Comparison of ENCODE assay signal across 9 cellular contexts in the genomic region with DNA sequence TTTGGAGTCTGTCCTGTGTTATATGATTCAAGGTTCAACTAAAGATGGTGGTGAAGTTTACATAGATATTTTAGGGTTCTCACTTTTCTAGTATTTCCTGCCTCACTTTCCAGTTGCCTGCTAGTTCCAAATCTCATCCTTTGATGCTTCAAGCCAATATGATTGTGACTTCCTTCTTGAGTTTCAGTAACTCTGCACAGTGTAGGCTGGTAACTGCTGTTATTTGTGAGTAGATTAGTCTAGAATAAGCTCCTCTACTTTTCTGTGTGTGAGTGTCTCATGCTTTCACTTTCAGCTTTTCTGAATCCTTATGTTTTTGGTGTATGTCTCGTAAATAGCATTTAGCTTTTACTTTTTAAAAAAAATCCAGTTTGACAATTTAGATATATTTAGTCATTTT. TPM values are rescaled to one million over a fixed set of nuclear protein-coding genes. Genes with fewer than 3 reads are reported as not detected.
DNase-seq lines count a peak whose midpoint lies in the region; ATAC-seq and TF ChIP-seq lines count a peak whose summit lies in the region.
"Had no signal": no experiment of that assay in that cellular context is flagged by ENCODE, and none has a peak within 500 bp of the region (broad histone marks: within the 10 kb centered on the region; RNA-seq: fewer than 3 reads in every experiment).

No MANE protein-coding gene starts in this region.

- peaks cover 28% of the 10 kb centered on the region for H3K9me3 Mint-ChIP-seq in activated CD4-positive, alpha-beta T cell treated with anti-CD3 and anti-CD28 coated beads, Interleukin-2, amount 10 ng/mL, durations not matched to agents 7 days and 5 days
- peaks cover 42% of the 10 kb centered on the region for H3K9me3 Mint-ChIP-seq in osteocyte (ENCODE audit: unreplicated experiment)

- no peaks in the 10 kb centered on the region for H3K27me3 Mint-ChIP-seq in activated CD4-positive, alpha-beta T cell treated with anti-CD3 and anti-CD28 coated beads, Interleukin-2, amount 10 ng/mL, durations not matched to agents 7 days and 5 days
- no peaks in the 10 kb centered on the region for H3K27me3 Mint-ChIP-seq in osteocyte (ENCODE audit: unreplicated experiment)

- H3K36me3 Mint-ChIP-seq in activated CD4-positive, alpha-beta T cell treated with anti-CD3 and anti-CD28 coated beads, Interleukin-2, amount 10 ng/mL, durations not matched to agents 7 days and 5 days (ENCODE audit: low read depth), result peaks cover 23% of the 10 kb centered on the region
- peaks cover 42% of the 10 kb centered on the region for H3K36me3 Mint-ChIP-seq in osteocyte (ENCODE audit: unreplicated experiment)

- CTCF ChIA-PET in activated CD4-positive, alpha-beta T cell treated with anti-CD3 and anti-CD28 coated beads, Interleukin-2, amount 10 ng/mL, durations not matched to agents 7 days and 5 days (lab: Charles Lee), result no interaction called here

- H3K4me3 ChIP-seq in adrenal gland (no peak overlapping the region), osteoblast (ENCODE audit: insufficient read depth, low read length) (no peak overlapping the region)

- H2AFZ ChIP-seq in osteoblast (ENCODE audit: low read length), result no peak overlapping the region

- H3K4me1 Mint-ChIP-seq in activated CD4-positive, alpha-beta T cell treated with anti-CD3 and anti-CD28 coated beads, Interleukin-2, amount 10 ng/mL, durations not matched to agents 7 days and 5 days, result peaks cover 31% of the 10 kb centered on the region
- peaks cover 37% of the 10 kb centered on the region for H3K4me1 Mint-ChIP-seq in osteocyte (ENCODE audit: unreplicated experiment)

- TF ChIP-seq POLR2A in adrenal gland (IDR thresholded peaks at IDR 0.05), result no peak

- intact Hi-C loops in adrenal gland (cut with DNase I), result no loop called here

- H3K27ac ChIP-seq in adrenal gland, result no peak overlapping the region
- H3K27ac ChIP-seq in osteoblast (ENCODE audit: low read depth, low read length), result no peak overlapping the region

- 87 to 98% (median 95%) methylated on average over 1 of the region's 1 CpG for WGBS in adrenal gland, 4 donors

- no peak overlapping the region for H3K4me3 Mint-ChIP-seq in activated CD4-positive, alpha-beta T cell treated with anti-CD3 and anti-CD28 coated beads, Interleukin-2, amount 10 ng/mL, durations not matched to agents 7 days and 5 days
- no peak overlapping the region for H3K4me3 Mint-ChIP-seq in osteocyte (ENCODE audit: unreplicated experiment)

- no peak overlapping the region for H3K4me2 ChIP-seq in osteoblast (ENCODE audit: insufficient read depth, low read length)

- POLR2A ChIA-PET in activated CD4-positive, alpha-beta T cell treated with anti-CD3 and anti-CD28 coated beads, Interleukin-2, amount 10 ng/mL, durations not matched to agents 7 days and 5 days (lab: Charles Lee), result no interaction called here

- TF ChIP-seq CTCF in osteocyte (IDR thresholded peaks at IDR 0.05) (no peak), adrenal gland (IDR thresholded peaks at IDR 0.05) (no peak), osteoblast (IDR thresholded peaks at IDR 0.05; ENCODE audit: extremely low read depth, low read depth, low read length) (no peak)

- H4K20me1 ChIP-seq in osteoblast (ENCODE audit: insufficient read depth, low read length), result peaks cover 80% of the 10 kb centered on the region

- H3K9me3 ChIP-seq in adrenal gland (replicated peaks in 1 of 3), result no peaks in the 10 kb centered on the region
- no peaks in the 10 kb centered on the region for H3K9me3 ChIP-seq in osteoblast (ENCODE audit: low read depth, low read length)

- peaks cover 91% of the 10 kb centered on the region for H3K79me2 ChIP-seq in osteoblast (ENCODE audit: insufficient read depth, low read length)

- H3K27me3 ChIP-seq in adrenal gland (no peaks in the 10 kb centered on the region), osteoblast (ENCODE audit: insufficient read depth, low read length) (no peaks in the 10 kb centered on the region)

- no peak overlapping the region for H3K27ac Mint-ChIP-seq in activated CD4-positive, alpha-beta T cell treated with anti-CD3 and anti-CD28 coated beads, Interleukin-2, amount 10 ng/mL, durations not matched to agents 7 days and 5 days
- peak overlapping the region; percentile 58 for H3K27ac Mint-ChIP-seq in osteocyte (ENCODE audit: unreplicated experiment)

- H3K4me1 ChIP-seq in adrenal gland (replicated peaks in 1 of 2), result peaks cover 0 to 11% of the 10 kb centered on the region in 2 donors
- peaks cover 25% of the 10 kb centered on the region for H3K4me1 ChIP-seq in osteoblast (ENCODE audit: insufficient read depth, low read length)

- no peaks in the 10 kb centered on the region for H3K36me3 ChIP-seq in adrenal gland (replicated peaks in 1 of 2)
- peaks cover 21% of the 10 kb centered on the region for H3K36me3 ChIP-seq in osteoblast (ENCODE audit: insufficient read depth, low read length)

- peak; percentile 9 for DNase-seq in activated CD4-positive, alpha-beta T cell treated with anti-CD3 and anti-CD28 coated beads, Interleukin-2, amount 10 ng/mL, durations not matched to agents 7 days and 5 days
- no peak for DNase-seq in activated CD4-positive, alpha-beta T cell treated with anti-CD3 and anti-CD28 coated beads for 4 hours
- DNase-seq in osteocyte (ENCODE audit: extremely low spot score, unreplicated experiment) (no peak), SHP77 (lab: John Stamatoyannopoulos, UW) (no peak), adrenal gland (no peak), osteoblast (ENCODE audit: insufficient read length, low spot score, missing footprints) (no peak)
- DNase-seq: NCI-H345 had no signal

- peak; percentile 68 for ATAC-seq in GM21619 (IDR thresholded peaks at IDR 0.05; ENCODE audit: unreplicated experiment)
- ATAC-seq in HG03558 (IDR thresholded peaks at IDR 0.05; ENCODE audit: extremely low read depth, unreplicated experiment), result peak; percentile 67

RNA-seq across cellular contexts. Expression of a gene that starts 42.6 kb away (rescaled TPM):
- 10 to 100 TPM; 26.3 to 31.9 TPM for total RNA-seq in activated CD4-positive, alpha-beta T cell treated with anti-CD3 and anti-CD28 coated beads, Interleukin-2, amount 10 ng/mL, durations not matched to agents 7 days and 5 days
- 264 and 270 TPM in 2 replicates for total RNA-seq in osteocyte
- total RNA-seq in adrenal gland, result 10 to 100 TPM; 26.0 to 75.2 (median 65.4) TPM
- polyA plus RNA-seq in adrenal gland, result 10 to 100 TPM in 2 of 3 donors, 1 to 10 TPM in 1; 9.7 to 96.9 (median 10.5) TPM
- total RNA-seq in osteoblast, result 775 and 796 TPM in 2 replicates
